In genomic region chr20:49478754-49479689, GRCh38 we compare ENCODE assay signal across 19 cellular contexts. TPM values are rescaled to one million over a fixed set of nuclear protein-coding genes. Genes with fewer than 3 reads are reported as not detected.
DNase-seq lines count a peak whose midpoint lies in the region; ATAC-seq, FAIRE-seq and TF ChIP-seq lines count a peak whose summit lies in the region.
"Had no signal": no experiment of that assay in that cellular context is flagged by ENCODE, and none has a peak within 500 bp of the region (broad histone marks: within the 10 kb centered on the region; RNA-seq: fewer than 3 reads in every experiment).

No MANE protein-coding gene starts in this region.

- H3K27ac Mint-ChIP-seq in brain (peak overlapping the region in 2 of 5 experiments; percentile 32 to 45), neural crest cell (ENCODE audit: unreplicated experiment) (no peak overlapping the region)
- H3K27ac Mint-ChIP-seq: CD8-positive, alpha-beta T cell; IgD-negative memory B cell had no signal

- TF ChIP-seq CTCF in brain (conservative IDR thresholded peaks at IDR 0.05) (no peak), gastroesophageal sphincter (IDR thresholded peaks at IDR 0.05) (no peak), neural crest cell (conservative IDR thresholded peaks at IDR 0.05) (no peak), MM.1S (IDR thresholded peaks at IDR 0.05; ENCODE audit: low read length) (no peak)

- H3K27ac ChIP-seq in gastroesophageal sphincter, result peak overlapping the region in 3 of 4 donors; percentile 84 to 94 (median 87)
- H3K27ac ChIP-seq in MM.1S (ENCODE audit: low read length), result no peak overlapping the region
- H3K27ac ChIP-seq: BLaER1, Peyer's patch had no signal

- TF ChIP-seq POLR2A in gastroesophageal sphincter (IDR thresholded peaks at IDR 0.05), result no peak

- H3K9ac ChIP-seq in MM.1S (ENCODE audit: low read length), result no peak overlapping the region
- H3K9ac ChIP-seq: BLaER1 had no signal

- TF ChIP-seq EP300 in gastroesophageal sphincter (IDR thresholded peaks at IDR 0.05), result no peak

- peak; percentile 95 for FAIRE-seq in HTR-8/SVneo (lab: Jason Lieb, UNC)
- FAIRE-seq: A204.1 had no signal

- H3K4me3 ChIP-seq in gastroesophageal sphincter, result peak overlapping the region in 1 of 2 donors; percentile 77
- no peak overlapping the region for H3K4me3 ChIP-seq in MM.1S (ENCODE audit: low read length)
- H3K4me3 ChIP-seq: BLaER1, HAP-1, Peyer's patch had no signal

- H3K36me3 ChIP-seq in gastroesophageal sphincter (peaks cover 0 to 48% of the 10 kb centered on the region in 2 donors), MM.1S (replicated peaks; ENCODE audit: insufficient read depth, low read length) (no peaks in the 10 kb centered on the region)
- H3K36me3 ChIP-seq: BLaER1, HAP-1, Peyer's patch had no signal

- no peaks in the 10 kb centered on the region for H3F3A ChIP-seq in MM.1S (ENCODE audit: insufficient read depth, low read length)

- peaks cover 0 to 86% (median 5%) of the 10 kb centered on the region in 3 donors for H3K4me1 ChIP-seq in gastroesophageal sphincter
- no peaks in the 10 kb centered on the region for H3K4me1 ChIP-seq in MM.1S (ENCODE audit: low read length)
- H3K4me1 ChIP-seq: HAP-1 had no signal

- WGBS in gastroesophageal sphincter (ENCODE audit: low coverage in 1 of 2), 2 donors, result 61 to 85% methylated on average over 3 of the region's 5 CpGs

- H3K4me1 Mint-ChIP-seq in brain (peaks cover 48% of the 10 kb centered on the region), neural crest cell (peaks cover 9% of the 10 kb centered on the region)
- H3K4me1 Mint-ChIP-seq: IgD-negative memory B cell had no signal

- H3K27me3 ChIP-seq in gastroesophageal sphincter, result peaks cover 15% of the 10 kb centered on the region
- H3K27me3 ChIP-seq in MM.1S (replicated peaks; ENCODE audit: insufficient read depth, low read length), result peaks cover 7% of the 10 kb centered on the region; the same call in 1 of the 2 replicates

- no peaks in the 10 kb centered on the region for H4K20me1 ChIP-seq in MM.1S (ENCODE audit: insufficient read depth, low read length)

- H3K9me3 Mint-ChIP-seq in brain, result peaks cover 0 to 5% (median 0%) of the 10 kb centered on the region in 5 experiments
- no peaks in the 10 kb centered on the region for H3K9me3 Mint-ChIP-seq in neural crest cell
- H3K9me3 Mint-ChIP-seq: CD8-positive, alpha-beta T cell had no signal

- H3K4me3 Mint-ChIP-seq in brain, result peak overlapping the region in 3 of 5 experiments; percentile 8 to 54 (median 53)
- H3K4me3 Mint-ChIP-seq in neural crest cell, result peak overlapping the region; percentile 31
- H3K4me3 Mint-ChIP-seq: CD8-positive, alpha-beta T cell; IgD-negative memory B cell had no signal

- no peaks in the 10 kb centered on the region for H3K9me2 ChIP-seq in MM.1S (replicated peaks; ENCODE audit: insufficient read depth, low read length)

- H3K79me2 ChIP-seq in MM.1S (ENCODE audit: low read length), result no peaks in the 10 kb centered on the region

- H3K27me3 Mint-ChIP-seq in brain, result peaks cover 8% of the 10 kb centered on the region
- peaks cover 43% of the 10 kb centered on the region for H3K27me3 Mint-ChIP-seq in neural crest cell (ENCODE audit: low read depth)

- DNase-seq in HTR-8/SVneo (ENCODE audit: insufficient read length, low spot score), result no peak
- no peak for DNase-seq in neural crest cell (ENCODE audit: low read depth, low spot score)
- no peak for DNase-seq in NOMO-1 (lab: John Stamatoyannopoulos, UW; ENCODE audit: unreplicated experiment in 2 of 2)
- no peak for DNase-seq in activated T-cell treated with anti-CD3 and anti-CD28 coated beads, Interleukin-2, amount 50 U/mL, for 1 hour
- DNase-seq in MM.1S, result no peak
- no peak for DNase-seq in ecto neural progenitor cell (ENCODE audit: low spot score)
- DNase-seq: CD8-positive, alpha-beta T cell; NCI-H187 treated with DMSO at 0.1 percent for 48 hours; NCI-H446; NCI-H748 treated with DMSO at 0.1 percent for 48 hours; Peyer's patch; Right ventricle myocardium superior had no signal

- no peak overlapping the region for H2AFZ ChIP-seq in MM.1S (ENCODE audit: low read length)

- H3K9me3 ChIP-seq in gastroesophageal sphincter (no peaks in the 10 kb centered on the region), MM.1S (replicated peaks; ENCODE audit: insufficient read depth, low read length) (no peaks in the 10 kb centered on the region)
- H3K9me3 ChIP-seq: BLaER1, HAP-1 had no signal

- H3K4me2 ChIP-seq in MM.1S (ENCODE audit: low read depth, low read length), result no peak overlapping the region
- H3K4me2 ChIP-seq: BLaER1 had no signal

- peaks cover 42% of the 10 kb centered on the region for H3K36me3 Mint-ChIP-seq in brain
- H3K36me3 Mint-ChIP-seq in neural crest cell (ENCODE audit: low read depth), result no peaks in the 10 kb centered on the region
- H3K36me3 Mint-ChIP-seq: CD8-positive, alpha-beta T cell; IgD-negative memory B cell had no signal

- no peak for ATAC-seq in gastroesophageal sphincter
- ATAC-seq: CD8-positive, alpha-beta T cell had no signal

RNA-seq across cellular contexts. Expression of gene KCNB1, which starts 3.4 kb away (rescaled TPM):
- polyA plus RNA-seq in brain (ENCODE audit: insufficient read depth, low read depth, low replicate concordance), result 8.4 TPM
- total RNA-seq in gastroesophageal sphincter (10 to 100 TPM; 26.3 to 44.1 (median 38.0) TPM), neural crest cell (1.6 and 2.8 TPM in 2 replicates)
- total RNA-seq: HT-29 had no signal
- polyA plus RNA-seq: IgD-negative memory B cell had no signal
